ENCODE assay signal across 10 cellular contexts in genomic region chr11:72735495-72736027, GRCh38. TPM values are rescaled to one million over a fixed set of nuclear protein-coding genes. Genes with fewer than 3 reads are reported as not detected.
A peak's percentile ranks its signal among the peaks of the same experiment; 100 is the strongest.
DNase-seq lines count a peak whose midpoint lies in the region; FAIRE-seq and TF ChIP-seq lines count a peak whose summit lies in the region.
"Had no signal": no experiment of that assay in that cellular context is flagged by ENCODE, and none has a peak within 500 bp of the region (broad histone marks: within the 10 kb centered on the region; RNA-seq: fewer than 3 reads in every experiment).

No MANE protein-coding gene starts in this region.

- DNase-seq in A673 (ENCODE audit: low spot score), result peak; percentile 70
- DNase-seq in HT1080 (ENCODE audit: low read depth), result peak; percentile 77
- peak; percentile 22 for DNase-seq in astrocyte of the hippocampus (ENCODE audit: low read depth, low spot score)
- DNase-seq in left kidney (ENCODE audit: low read depth, low spot score), result peak; percentile 66
- DNase-seq in midbrain (lab: John Stamatoyannopoulos, UW), result no peak
- DNase-seq in NCI-H2081 (lab: John Stamatoyannopoulos, UW), result no peak
- DNase-seq in SJCRH30, result no peak
- no peak for DNase-seq in D721Med (ENCODE audit: insufficient read length, low spot score)
- DNase-seq: small intestine had no signal

- H3K36me3 ChIP-seq in A673 (ENCODE audit: insufficient read depth, low read length, poor library complexity, severe bottlenecking) (no peaks in the 10 kb centered on the region), SJCRH30 (no peaks in the 10 kb centered on the region)

- no peaks in the 10 kb centered on the region for H3K27me3 ChIP-seq in A673 (replicated peaks; ENCODE audit: insufficient read depth, low read depth, low read length, poor library complexity)
- no peaks in the 10 kb centered on the region for H3K27me3 ChIP-seq in SJCRH30

- no peak for FAIRE-seq in D721Med (lab: Jason Lieb, UNC)
- FAIRE-seq: G401.6, small intestine had no signal

- H3K4me1 ChIP-seq in A673 (ENCODE audit: insufficient read depth, low read length, poor library complexity, severe bottlenecking), result peaks cover 18% of the 10 kb centered on the region
- H3K4me1 ChIP-seq in SJCRH30, result peaks cover 4% of the 10 kb centered on the region; the same call in 1 of the 2 replicates

- no peak overlapping the region for H3K4me3 ChIP-seq in A673 (ENCODE audit: low read depth, low read length, poor library complexity, severe bottlenecking)
- no peak overlapping the region for H3K4me3 ChIP-seq in SJCRH30

- intact Hi-C loops in A673 (cut with micrococcal nuclease; ENCODE audit: unreplicated experiment), result no loop called here

- POLR2A ChIA-PET in A673 (lab: Charles Lee; ENCODE audit: low non-redundant PET), result no interaction called here

- H3K9me3 ChIP-seq in A673 (ENCODE audit: low read depth, low read length, poor library complexity, severe bottlenecking), result no peaks in the 10 kb centered on the region
- no peaks in the 10 kb centered on the region for H3K9me3 ChIP-seq in SJCRH30 (replicated peaks)

- CTCF ChIA-PET in A673 (lab: Charles Lee), result no interaction called here

- H3K27ac ChIP-seq in A673 (ENCODE audit: low read depth, low read length, poor library complexity, severe bottlenecking) (peak overlapping the region; percentile 35), SJCRH30 (no peak overlapping the region)

- BruUV-seq in A673 (replicated peaks; lab: Mats Ljungman, UMichigan), result no TSS peak

- TF ChIP-seq CTCF in A673 (conservative IDR thresholded peaks at IDR 0.05; ENCODE audit: low read depth, low read length) (no peak), D721Med (IDR thresholded peaks at IDR 0.05; ENCODE audit: insufficient read depth, missing control alignments) (no peak)

RNA-seq across cellular contexts. Expression of gene ARAP1, which starts 16.6 kb away (rescaled TPM):
- total RNA-seq in A673 (2021), result 66.1 and 68.4 TPM in 2 replicates
- total RNA-seq in HT1080 (2014; rRNA removed; shearing (Covaris generic)), result 67.3 and 87.4 TPM in 2 replicates
- polyA plus RNA-seq in HT1080 (2015; cell fraction: cytosol; rRNA removed), result 58.8 and 64.3 TPM in 2 replicates
- polyA plus RNA-seq in HT1080 (2015; cell fraction: nucleus; rRNA removed), result 168 and 235 TPM in 2 replicates
- 19.0 and 22.1 TPM in 2 replicates for total RNA-seq in SJCRH30 (2014; rRNA removed; shearing (Covaris generic))

RNA-seq across cellular contexts. Expression of gene STARD10, which starts 58.3 kb away (rescaled TPM):
- total RNA-seq in A673 (2021), result 16.9 and 18.3 TPM in 2 replicates
- total RNA-seq in HT1080 (2014; rRNA removed; shearing (Covaris generic)), result 31.2 and 41.0 TPM in 2 replicates
- 17.2 and 30.0 TPM in 2 replicates for polyA plus RNA-seq in HT1080 (2015; cell fraction: cytosol; rRNA removed)
- 7.2 and 9.5 TPM in 2 replicates for polyA plus RNA-seq in HT1080 (2015; cell fraction: nucleus; rRNA removed)
- 6.0 and 10.3 TPM in 2 replicates for total RNA-seq in SJCRH30 (2014; rRNA removed; shearing (Covaris generic))

Comparison
In these comparisons a context has a peak if more than half of its experiments do, and no peak if none do; other contexts are left out.
1. DNase-seq: peak in A673 (single experiment), HT1080 (single experiment), astrocyte of the hippocampus (single experiment) and left kidney (single experiment); none in midbrain (single experiment), NCI-H2081 (0 of 2), SJCRH30 (0 of 2) and D721Med (single experiment).